8 cellular contexts compared by ENCODE assay signal in genomic region chr1:150066838-150067183, GRCh38. TPM values are rescaled to one million over a fixed set of nuclear protein-coding genes. Genes with fewer than 3 reads are reported as not detected.
DNase-seq lines count a peak whose midpoint lies in the region; ATAC-seq and TF ChIP-seq lines count a peak whose summit lies in the region.

No MANE protein-coding gene starts in this region.

- no peak for TF ChIP-seq CTCF in SK-N-SH (IDR thresholded peaks at IDR 0.05)
- TF ChIP-seq CTCF in smooth muscle cell (IDR thresholded peaks at IDR 0.05; ENCODE audit: borderline replicate concordance, insufficient read depth, poor library complexity, severe bottlenecking), result no peak

- H3K9me3 ChIP-seq in SK-N-SH (no peaks in the 10 kb centered on the region), iPS-18c (ENCODE audit: control insufficient read depth, insufficient read depth, low read length) (no peaks in the 10 kb centered on the region), smooth muscle cell (replicated peaks; ENCODE audit: low read depth) (no peaks in the 10 kb centered on the region)

- H2AFZ ChIP-seq in SK-N-SH (ENCODE audit: low read depth) (peak overlapping the region; percentile 77), smooth muscle cell (ENCODE audit: low read depth) (peak overlapping the region; percentile 99)

- no peaks in the 10 kb centered on the region for H3K9me2 ChIP-seq in SK-N-SH

- DNase-seq in NCI-H2227 (lab: John Stamatoyannopoulos, UW; ENCODE audit: unreplicated experiment) (peak; percentile 76), NCI-H2227 treated with DMSO at 0.1 percent for 48 hours (lab: John Stamatoyannopoulos, UW) (no peak), SK-N-SH (no peak), anterior cingulate cortex (lab: John Stamatoyannopoulos, UW) (peak in 43 of 58 donors; percentile 17 to 78 (median 58)), smooth muscle cell (lab: John Stamatoyannopoulos, UW; ENCODE audit: unreplicated experiment) (peak; percentile 50), glomerular visceral epithelial cell (ENCODE audit: extremely low spot score) (no peak)

- no peak for TF ChIP-seq RAD21 in SK-N-SH (IDR thresholded peaks at IDR 0.05; ENCODE audit: low read length)

- peaks cover 9 to 23% of the 10 kb centered on the region in 2 experiments for H3K4me1 ChIP-seq in SK-N-SH (ENCODE audit: control insufficient read depth in 1 of 2, insufficient read depth in 2 of 2, low read depth in 1 of 2, low read length in 1 of 2)
- H3K4me1 ChIP-seq in smooth muscle cell (ENCODE audit: low read depth), result peaks cover 19% of the 10 kb centered on the region

- ATAC-seq in HG03354 (IDR thresholded peaks at IDR 0.05; ENCODE audit: poor library complexity, severe bottlenecking, unreplicated experiment), result peak; percentile 42

- H3K9ac ChIP-seq in SK-N-SH (peak overlapping the region; percentile 90), smooth muscle cell (ENCODE audit: low read depth) (peak overlapping the region; percentile 86)

- H3K4me3 ChIP-seq in SK-N-SH (ENCODE audit: low read depth in 2 of 2, low read length in 1 of 2) (peak overlapping the region; percentile 81 to 86), iPS-18c (ENCODE audit: insufficient read depth, low read depth, low read length) (peak overlapping the region; percentile 59), smooth muscle cell (peak overlapping the region; percentile 87)

- TF ChIP-seq EP300 in SK-N-SH (IDR thresholded peaks at IDR 0.05; ENCODE audit: borderline replicate concordance in 1 of 2, low read depth in 1 of 2, low read length in 1 of 2), result no peak

- H3K36me3 ChIP-seq in SK-N-SH (replicated peaks in 1 of 2; ENCODE audit: control insufficient read depth in 1 of 2, insufficient read depth in 2 of 2, low read length in 1 of 2), result peaks cover 12 to 16% of the 10 kb centered on the region in 2 experiments
- H3K36me3 ChIP-seq in smooth muscle cell (ENCODE audit: low read depth), result no peaks in the 10 kb centered on the region

- POLR2A ChIA-PET in SK-N-SH (lab: Yijun Ruan, JAX), result interaction anchor here (0.9 to 3.0 kb wide), 5 partner anchors 56 to 255 kb away, joined by 3 to 16 read pairs (median 5); partner anchors contain the start of genes OTUD7B and PRPF3

- H3K4me2 ChIP-seq in SK-N-SH (peak overlapping the region; percentile 88), smooth muscle cell (peak overlapping the region; percentile 95)

- peak overlapping the region; percentile 90 to 98 for H3K27ac ChIP-seq in SK-N-SH (ENCODE audit: low read depth in 2 of 2, low read length in 1 of 2)
- H3K27ac ChIP-seq in smooth muscle cell (ENCODE audit: low read depth), result peak overlapping the region; percentile 93

- H3K79me2 ChIP-seq in SK-N-SH (ENCODE audit: insufficient read depth) (peaks cover 64% of the 10 kb centered on the region), smooth muscle cell (ENCODE audit: low read depth) (peaks cover 25% of the 10 kb centered on the region)

- H4K20me1 ChIP-seq in SK-N-SH (ENCODE audit: insufficient read depth), result no peaks in the 10 kb centered on the region
- no peaks in the 10 kb centered on the region for H4K20me1 ChIP-seq in smooth muscle cell (ENCODE audit: low read depth)

- WGBS in SK-N-SH (ENCODE audit: low lambda C conversion rate), result 2% methylated on average over 13 of the region's 18 CpGs
- WGBS in smooth muscle cell (ENCODE audit: low lambda C conversion rate), result under 1% methylated on average over 17 of the region's 18 CpGs

- CTCF ChIA-PET in SK-N-SH (lab: Yijun Ruan, JAX), result interaction anchor here (0.7 to 2.3 kb wide), 5 partner anchors 9 to 1649 kb away, joined by 3 to 6 read pairs (median 4); no protein-coding TSS in a partner anchor

- H3F3A ChIP-seq in SK-N-SH (replicated peaks; ENCODE audit: insufficient read depth) (peaks cover 33% of the 10 kb centered on the region), smooth muscle cell (ENCODE audit: low read depth) (no peaks in the 10 kb centered on the region)

- H3K27me3 ChIP-seq in SK-N-SH (ENCODE audit: insufficient read depth) (no peaks in the 10 kb centered on the region), smooth muscle cell (ENCODE audit: low read depth) (no peaks in the 10 kb centered on the region)

TF ChIP-seq in SK-N-SH, 30 proteins besides CTCF, POLR2A, EP300 and RAD21:
- TF ChIP-seq NRF1 (IDR thresholded peaks at IDR 0.05; ENCODE audit: low read depth, low read length) (no peak), FOXJ3 (CRISPR knock-in tag; IDR thresholded peaks at IDR 0.05) (no peak), FOSL2 (IDR thresholded peaks at IDR 0.05; ENCODE audit: borderline replicate concordance, low read depth) (no peak), RCOR1 (IDR thresholded peaks at IDR 0.05; ENCODE audit: low read length) (no peak), NFIC (IDR thresholded peaks at IDR 0.05; ENCODE audit: borderline replicate concordance) (no peak), ZBTB33 (IDR thresholded peaks at IDR 0.05; ENCODE audit: borderline replicate concordance, low read depth) (no peak), JUND (IDR thresholded peaks at IDR 0.05) (no peak), USF2 (IDR thresholded peaks at IDR 0.05; ENCODE audit: borderline replicate concordance, low read depth, low read length) (no peak), CHD2 (IDR thresholded peaks at IDR 0.05; ENCODE audit: low read length, partially characterized antibody) (no peak), TCF12 (IDR thresholded peaks at IDR 0.05) (no peak), REST (IDR thresholded peaks at IDR 0.05; ENCODE audit: low read depth, low read length) (no peak)

RNA-seq across cellular contexts. Expression of gene VPS45, which starts 0.8 kb away (rescaled TPM):
- polyA plus RNA-seq in SK-N-SH (2012; rRNA removed) (31.5 and 48.7 TPM in 2 replicates), smooth muscle cell (28.6 and 30.2 TPM in 2 replicates)
- 33.9 and 35.2 TPM in 2 replicates for polyA plus RNA-seq in SK-N-SH (2012; cell fraction: cytosol; rRNA removed)
- 57.0 and 108 TPM in 2 replicates for polyA plus RNA-seq in SK-N-SH (2012; cell fraction: nucleus; rRNA removed)
- total RNA-seq in smooth muscle cell, result 44.7 and 49.6 TPM in 2 replicates

RNA-seq across cellular contexts. Expression of gene OTUD7B, which starts 56.3 kb away (rescaled TPM):
- polyA plus RNA-seq in SK-N-SH (2012; rRNA removed), result 4.2 and 5.8 TPM in 2 replicates
- 3.4 and 3.8 TPM in 2 replicates for polyA plus RNA-seq in SK-N-SH (2012; cell fraction: cytosol; rRNA removed)
- 5.3 and 6.1 TPM in 2 replicates for polyA plus RNA-seq in SK-N-SH (2012; cell fraction: nucleus; rRNA removed)
- 10.8 and 16.1 TPM in 2 replicates for total RNA-seq in smooth muscle cell
- polyA plus RNA-seq in smooth muscle cell, result 1.9 and 2.7 TPM in 2 replicates

Comparison
In these comparisons a context has a peak if more than half of its experiments do, and no peak if none do; other contexts are left out.
1. DNase-seq: peak in NCI-H2227 (single experiment), anterior cingulate cortex (43 of 58) and smooth muscle cell (single experiment); none in NCI-H2227 treated with DMSO at 0.1 percent for 48 hours (single experiment), SK-N-SH (single experiment) and glomerular visceral epithelial cell (single experiment).
2. Peak in every context shown above with its lines, with median percentiles within 50 percentile points of each other: H3K4me3 ChIP-seq.